In genomic region chr3:177452487-177452886, GRCh38 we compare ENCODE assay signal across 9 cellular contexts.
A peak's percentile ranks its signal among the peaks of the same experiment; 100 is the strongest.
DNase-seq lines count a peak whose midpoint lies in the region; ATAC-seq and TF ChIP-seq lines count a peak whose summit lies in the region.
"Had no signal": no experiment of that assay in that cellular context is flagged by ENCODE, and none has a peak within 500 bp of the region (broad histone marks: within the 10 kb centered on the region; RNA-seq: fewer than 3 reads in every experiment).

No MANE protein-coding gene starts in this region.

- no peaks in the 10 kb centered on the region for H4K20me1 ChIP-seq in hepatocyte (ENCODE audit: insufficient read depth, poor library complexity, severe bottlenecking)

- H3K4me3 ChIP-seq in hepatocyte (no peak overlapping the region), upper lobe of right lung (no peak overlapping the region)

- H3K4me1 ChIP-seq in hepatocyte (ENCODE audit: insufficient read depth), result peaks cover 14% of the 10 kb centered on the region
- H3K4me1 ChIP-seq in upper lobe of right lung, result peaks cover 21% of the 10 kb centered on the region

- no peaks in the 10 kb centered on the region for H3K36me3 Mint-ChIP-seq in natural killer cell

- H3K4me3 Mint-ChIP-seq in natural killer cell, result no peak overlapping the region

- H3K27ac Mint-ChIP-seq in natural killer cell, result no peak overlapping the region

- H3K4me2 ChIP-seq in hepatocyte, result peak overlapping the region; percentile 50

- H3K9me2 ChIP-seq in hepatocyte (replicated peaks; ENCODE audit: insufficient read depth), result no peaks in the 10 kb centered on the region

- WGBS in hepatocyte (ENCODE audit: low lambda C conversion rate, missing lambda C conversion rate), result 88% methylated on average over 1 of the region's 1 CpG

- no peaks in the 10 kb centered on the region for H3K79me2 ChIP-seq in hepatocyte

- H3K27me3 Mint-ChIP-seq in natural killer cell (ENCODE audit: low read depth in 2 of 2), result no peaks in the 10 kb centered on the region

- ATAC-seq in upper lobe of right lung (peak; percentile 48), natural killer cell (no peak)

- TF ChIP-seq CTCF in hepatocyte (IDR thresholded peaks at IDR 0.05; ENCODE audit: poor library complexity) (no peak), upper lobe of right lung (IDR thresholded peaks at IDR 0.05) (no peak), natural killer cell (IDR thresholded peaks at IDR 0.05) (no peak)

- intact Hi-C loops in upper lobe of right lung (cut with DNase I), result no loop called here
- intact Hi-C loops in natural killer cell (cut with micrococcal nuclease), result no loop called here

- H2AFZ ChIP-seq in hepatocyte, result no peak overlapping the region

- peak; percentile 37 for DNase-seq in NOMO-1 treated with DMSO at 0.1 percent for 48 hours (lab: John Stamatoyannopoulos, UW; ENCODE audit: unreplicated experiment)
- no peak for DNase-seq in NOMO-1 treated with dmso at 0.1 percent for 144 hours (lab: John Stamatoyannopoulos, UW; ENCODE audit: unreplicated experiment)
- DNase-seq in astrocyte of the hippocampus (ENCODE audit: low read depth, low spot score), result peak; percentile 87
- peak; percentile 63 for DNase-seq in hepatocyte (ENCODE audit: low spot score)
- no peak for DNase-seq in upper lobe of right lung
- no peak for DNase-seq in natural killer cell
- DNase-seq in effector CD4-positive, alpha-beta T cell, result no peak
- no peak for DNase-seq in NCI-H2029 (lab: John Stamatoyannopoulos, UW)
- DNase-seq: BE2C had no signal

- no peaks in the 10 kb centered on the region for H3K9me3 Mint-ChIP-seq in natural killer cell

- peaks cover 13 to 14% of the 10 kb centered on the region in 2 donors for H3K4me1 Mint-ChIP-seq in natural killer cell

- H3K36me3 ChIP-seq in hepatocyte (replicated peaks; ENCODE audit: insufficient read depth, low read depth), result no peaks in the 10 kb centered on the region
- H3K36me3 ChIP-seq in upper lobe of right lung, result no peaks in the 10 kb centered on the region
- H3K36me3 ChIP-seq: BE2C had no signal

- no peaks in the 10 kb centered on the region for H3K27me3 ChIP-seq in hepatocyte
- no peaks in the 10 kb centered on the region for H3K27me3 ChIP-seq in upper lobe of right lung
- H3K27me3 ChIP-seq: BE2C had no signal

- no peaks in the 10 kb centered on the region for H3K9me3 ChIP-seq in hepatocyte (ENCODE audit: low read depth)
- H3K9me3 ChIP-seq in upper lobe of right lung, result no peaks in the 10 kb centered on the region
- H3K9me3 ChIP-seq: BE2C had no signal

- peak overlapping the region; percentile 28 for H3K27ac ChIP-seq in hepatocyte
- no peak overlapping the region for H3K27ac ChIP-seq in upper lobe of right lung

Comparison
In these comparisons a context has a peak if more than half of its experiments do, and no peak if none do; other contexts are left out.
1. DNase-seq: peak in NOMO-1 treated with DMSO at 0.1 percent for 48 hours (single experiment), astrocyte of the hippocampus (single experiment) and hepatocyte (single experiment); none in NOMO-1 treated with dmso at 0.1 percent for 144 hours (single experiment), upper lobe of right lung (single experiment), natural killer cell (single experiment), effector CD4-positive, alpha-beta T cell (single experiment) and NCI-H2029 (single experiment).